Comparison of ENCODE assay signal across 8 cellular contexts in the genomic region with DNA sequence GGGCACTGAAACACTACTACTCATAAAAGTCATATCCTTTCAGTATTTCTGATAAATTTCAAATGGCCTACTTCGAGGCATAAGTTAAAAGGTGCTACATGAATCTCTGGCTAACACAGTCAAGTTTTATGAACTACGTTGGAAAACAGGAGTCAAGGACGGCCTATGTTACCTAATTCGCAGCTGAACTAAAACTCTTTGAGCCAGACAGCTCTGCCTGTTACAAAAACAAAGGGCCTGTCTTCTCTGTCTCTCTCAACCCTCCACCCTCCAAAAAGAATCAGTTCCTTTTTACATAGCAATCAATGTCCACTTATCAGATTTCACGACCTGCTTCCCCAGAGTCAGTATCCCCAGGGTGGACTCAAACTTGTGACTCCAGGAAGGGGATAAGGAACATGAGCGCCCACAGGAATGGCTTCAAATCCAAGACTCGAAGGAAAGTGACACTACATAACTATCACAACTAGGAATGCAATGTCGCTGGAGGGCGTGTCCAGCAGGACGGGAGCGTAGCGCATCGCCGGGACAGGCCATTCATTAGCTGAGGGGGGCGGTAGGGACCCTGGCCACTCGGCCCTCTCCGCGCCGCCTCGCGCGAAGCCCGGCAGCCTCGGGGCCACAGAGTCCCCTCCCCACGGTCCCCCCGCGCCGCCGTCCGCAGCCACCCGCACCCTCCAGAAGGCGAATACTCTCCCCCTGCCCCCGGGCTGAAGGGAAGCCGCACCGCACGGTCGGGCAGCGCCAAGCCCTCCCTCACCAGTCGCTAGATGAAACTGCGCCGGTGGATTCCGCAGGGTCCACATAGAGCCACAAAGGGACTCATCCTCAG. TPM values are rescaled to one million over a fixed set of nuclear protein-coding genes. Genes with fewer than 3 reads are reported as not detected.
DNase-seq lines count a peak whose midpoint lies in the region; ATAC-seq and TF ChIP-seq lines count a peak whose summit lies in the region.

No MANE protein-coding gene starts in this region.

- H3K27me3 Mint-ChIP-seq in activated CD8-positive, alpha-beta T cell treated with anti-CD3 and anti-CD28 coated beads for 36 hours: no peaks in the 10 kb centered on the region
- no peaks in the 10 kb centered on the region for H3K27me3 Mint-ChIP-seq in nephron (ENCODE audit: low read depth)

- TF ChIP-seq CTCF in BJ (IDR thresholded peaks at IDR 0.05; ENCODE audit: insufficient read depth, low read depth, low read length) (no peak), foreskin fibroblast (IDR thresholded peaks at IDR 0.05; ENCODE audit: low read depth, low read length) (no peak), nephron (IDR thresholded peaks at IDR 0.05; ENCODE audit: unreplicated experiment in 3 of 3) (peak in 1 of 3 experiments; percentile 14)
- TF ChIP-seq CTCF in activated CD8-positive, alpha-beta T cell treated with anti-CD3 and anti-CD28 coated beads for 36 hours (IDR thresholded peaks at IDR 0.05): no peak

- H3K36me3 Mint-ChIP-seq in activated CD8-positive, alpha-beta T cell treated with anti-CD3 and anti-CD28 coated beads for 36 hours (ENCODE audit: low read depth): peaks cover 16% of the 10 kb centered on the region
- peaks cover 19% of the 10 kb centered on the region for H3K36me3 Mint-ChIP-seq in nephron (ENCODE audit: low read depth)

- H3K9me3 Mint-ChIP-seq in activated CD8-positive, alpha-beta T cell treated with anti-CD3 and anti-CD28 coated beads for 36 hours: no peaks in the 10 kb centered on the region
- peaks cover 3% of the 10 kb centered on the region for H3K9me3 Mint-ChIP-seq in nephron

- no peaks in the 10 kb centered on the region for H3K36me3 ChIP-seq in BJ (ENCODE audit: control insufficient read depth, insufficient read depth, low read length)

- peak overlapping the region; percentile 92 for H3K27ac Mint-ChIP-seq in activated CD8-positive, alpha-beta T cell treated with anti-CD3 and anti-CD28 coated beads for 36 hours
- H3K27ac Mint-ChIP-seq in nephron: peak overlapping the region; percentile 97 to 99 (median 97)

- intact Hi-C loops in activated CD8-positive, alpha-beta T cell treated with anti-CD3 and anti-CD28 coated beads for 36 hours (cut with micrococcal nuclease): no loop called here

- H3K4me3 ChIP-seq in BJ (ENCODE audit: low read depth, low read length) (peak overlapping the region; percentile 61), foreskin fibroblast (ENCODE audit: low read depth in 1 of 2, low read length in 2 of 2) (peak overlapping the region; percentile 83 to 90)

- ATAC-seq in GM18499 (IDR thresholded peaks at IDR 0.05; ENCODE audit: insufficient read depth, unreplicated experiment): peak; percentile 24
- peak; percentile 46 for ATAC-seq in HG02884 (IDR thresholded peaks at IDR 0.05; ENCODE audit: unreplicated experiment)
- ATAC-seq in activated CD8-positive, alpha-beta T cell treated with anti-CD3 and anti-CD28 coated beads for 36 hours: peak; percentile 62

- H3K27me3 ChIP-seq in BJ (ENCODE audit: control insufficient read depth, insufficient read depth, low read length): no peaks in the 10 kb centered on the region

- DNase-seq in BJ (ENCODE audit: low read depth) (no peak), NCI-H1694 (lab: John Stamatoyannopoulos, UW) (peak; percentile 17), foreskin fibroblast (peak; percentile 38 to 64), cortex of kidney (lab: John Stamatoyannopoulos, UW) (no peak)
- peak; percentile 43 for DNase-seq in activated CD8-positive, alpha-beta T cell treated with anti-CD3 and anti-CD28 coated beads for 36 hours

- POLR2A ChIA-PET in BJ (lab: Charles Lee): interaction anchor here (0.5 kb wide), 1 partner anchor 944 kb away, joined by 3 read pairs; no protein-coding TSS in a partner anchor
- POLR2A ChIA-PET in activated CD8-positive, alpha-beta T cell treated with anti-CD3 and anti-CD28 coated beads for 36 hours (lab: Charles Lee): interaction anchor here (0.6 to 1.0 kb wide), 3 partner anchors 10 to 844 kb away, joined by 3 read pairs; no protein-coding TSS in a partner anchor

- peaks cover 37% of the 10 kb centered on the region for H3K4me1 Mint-ChIP-seq in activated CD8-positive, alpha-beta T cell treated with anti-CD3 and anti-CD28 coated beads for 36 hours (ENCODE audit: low read depth)
- H3K4me1 Mint-ChIP-seq in nephron: peaks cover 33% of the 10 kb centered on the region

- CTCF ChIA-PET in BJ (lab: Yijun Ruan, JAX): interaction anchor here (3.6 kb wide), 1 partner anchor 818 kb away, joined by 15 read pairs; the partner anchor contains the start of gene UBE3D
- CTCF ChIA-PET in activated CD8-positive, alpha-beta T cell treated with anti-CD3 and anti-CD28 coated beads for 36 hours (lab: Charles Lee): interaction anchor here (1.6 to 1.9 kb wide), 2 partner anchors 9 to 820 kb away, joined by 4 to 7 read pairs; partner anchors contain the start of gene DOP1A

- peak overlapping the region; percentile 97 for H3K4me3 Mint-ChIP-seq in activated CD8-positive, alpha-beta T cell treated with anti-CD3 and anti-CD28 coated beads for 36 hours
- peak overlapping the region; percentile 93 to 98 (median 94) for H3K4me3 Mint-ChIP-seq in nephron

RNA-seq across cellular contexts. Expression of gene IBTK, which starts 0.5 kb away (rescaled TPM):
- polyA plus RNA-seq in BJ (2011; rRNA removed): 13.0 and 29.8 TPM in 2 replicates
- 28.6 and 31.9 TPM in 2 replicates for polyA minus RNA-seq in BJ (2011; rRNA and poly(A)+ RNA removed)
- 10 to 100 TPM; 26.8 to 27.7 TPM for total RNA-seq in activated CD8-positive, alpha-beta T cell treated with anti-CD3 and anti-CD28 coated beads for 36 hours

Comparison
In these comparisons a context has a peak if more than half of its experiments do, and no peak if none do; other contexts are left out.
1. DNase-seq: peak in NCI-H1694 (single experiment), activated CD8-positive, alpha-beta T cell treated with anti-CD3 and anti-CD28 coated beads for 36 hours (single experiment) and foreskin fibroblast (2 of 2); none in BJ (single experiment) and cortex of kidney (single experiment).
2. Peak in every context shown above with its lines, with median percentiles within 50 percentile points of each other: ATAC-seq.